1 cellular context compared by ENCODE assay signal in genomic region chr16:27253526-27253930, GRCh38.
TF ChIP-seq lines count a peak whose summit lies in the region.

No MANE protein-coding gene starts in this region.

TF ChIP-seq in endothelial cell of umbilical vein, 7 proteins besides CTCF, POLR2A, EP300 and RAD21 (continued from another document):
- no peak for TF ChIP-seq GATA2 (IDR thresholded peaks at IDR 0.05; ENCODE audit: insufficient read depth, insufficient read length, low read depth, low read length)
